1 cellular context compared by ENCODE assay signal in genomic region chr6:41921712-41921998, GRCh38.
A peak's percentile ranks its signal among the peaks of the same experiment; 100 is the strongest.
TF ChIP-seq lines count a peak whose summit lies in the region.

No MANE protein-coding gene starts in this region.

TF ChIP-seq in K562, 482 proteins besides CTCF, POLR2A, EP300 and RAD21 (continued from another document and continues in another):
- no peak for TF ChIP-seq PHF8 (IDR thresholded peaks at IDR 0.05; ENCODE audit: borderline replicate concordance, low read length)
- no peak for TF ChIP-seq ELF4 (CRISPR knock-in tag; IDR thresholded peaks at IDR 0.05)
- no peak for TF ChIP-seq SNIP1 (IDR thresholded peaks at IDR 0.05; ENCODE audit: low read depth)
- no peak for TF ChIP-seq ZNF696 (CRISPR knock-in tag; conservative IDR thresholded peaks at IDR 0.05)
- TF ChIP-seq GTF3C2 (IDR thresholded peaks at IDR 0.05; ENCODE audit: borderline replicate concordance, extremely low read depth, insufficient read length), result no peak
- TF ChIP-seq NONO (IDR thresholded peaks at IDR 0.05; ENCODE audit: low read depth in 2 of 2, low read length in 1 of 2), result no peak
- TF ChIP-seq ZNF717 (CRISPR knock-in tag; IDR thresholded peaks at IDR 0.05), result no peak
- TF ChIP-seq YBX1 (IDR thresholded peaks at IDR 0.05), result no peak
- TF ChIP-seq STAT5B (CRISPR knock-in tag; IDR thresholded peaks at IDR 0.05), result no peak
- no peak for TF ChIP-seq DLX4 (CRISPR knock-in tag; IDR thresholded peaks at IDR 0.05)
- TF ChIP-seq ZNF780A (CRISPR knock-in tag; IDR thresholded peaks at IDR 0.05), result no peak
- no peak for TF ChIP-seq ZNF695 (CRISPR knock-in tag; IDR thresholded peaks at IDR 0.05)
- TF ChIP-seq MAFF (IDR thresholded peaks at IDR 0.05; ENCODE audit: low read length), result no peak
- TF ChIP-seq ZNF24 (IDR thresholded peaks at IDR 0.05), result no peak
- no peak for TF ChIP-seq ZNF165 (CRISPR knock-in tag; IDR thresholded peaks at IDR 0.05; ENCODE audit: borderline replicate concordance)
- peak; percentile 90; the same call in 1 of the 2 replicates for TF ChIP-seq EP400 (IDR thresholded peaks at IDR 0.05)
- no peak; the same call in 1 of the 2 replicates for TF ChIP-seq ZBTB17 (CRISPR knock-in tag; IDR thresholded peaks at IDR 0.05)
- no peak for TF ChIP-seq ZNF280A (IDR thresholded peaks at IDR 0.05; ENCODE audit: low read depth, partially characterized antibody)
- TF ChIP-seq BRD4 (IDR thresholded peaks at IDR 0.05), result no peak
- TF ChIP-seq REST (CRISPR knock-in tag; IDR thresholded peaks at IDR 0.05; ENCODE audit: low read depth), result no peak
- no peak for TF ChIP-seq SMAD4 (CRISPR knock-in tag; conservative IDR thresholded peaks at IDR 0.05)
- TF ChIP-seq STAG1 (CRISPR knock-in tag; IDR thresholded peaks at IDR 0.05; ENCODE audit: borderline replicate concordance), result no peak
- no peak for TF ChIP-seq ZNF347 (CRISPR knock-in tag; IDR thresholded peaks at IDR 0.05; ENCODE audit: low read depth)
- TF ChIP-seq CREB5 (CRISPR knock-in tag; IDR thresholded peaks at IDR 0.05), result no peak
- TF ChIP-seq FOXM1 (IDR thresholded peaks at IDR 0.05; ENCODE audit: low read depth), result no peak
- no peak for TF ChIP-seq FOXM1 (CRISPR knock-in tag; IDR thresholded peaks at IDR 0.05; ENCODE audit: low read depth)
- no peak for TF ChIP-seq THAP7 (CRISPR knock-in tag; IDR thresholded peaks at IDR 0.05)
- no peak for TF ChIP-seq ELK3 (CRISPR knock-in tag; IDR thresholded peaks at IDR 0.05)
- TF ChIP-seq ZBTB26 (CRISPR knock-in tag; IDR thresholded peaks at IDR 0.05), result no peak
- TF ChIP-seq ZNF75A (CRISPR knock-in tag; IDR thresholded peaks at IDR 0.05), result no peak
- no peak for TF ChIP-seq SRSF9 (IDR thresholded peaks at IDR 0.05; ENCODE audit: borderline replicate concordance, low read depth, low read length)
- peak; percentile 65 for TF ChIP-seq FIP1L1 (IDR thresholded peaks at IDR 0.05; ENCODE audit: low read depth, low read length, poor library complexity, severe bottlenecking)
- TF ChIP-seq RBBP5 (IDR thresholded peaks at IDR 0.05; ENCODE audit: borderline replicate concordance, insufficient read depth, low read length, poor library complexity, severe bottlenecking), result peak; percentile 10
- TF ChIP-seq NUFIP1 (IDR thresholded peaks at IDR 0.05; ENCODE audit: partially characterized antibody), result no peak
- TF ChIP-seq CHD2 (IDR thresholded peaks at IDR 0.05; ENCODE audit: low read depth, low read length), result no peak
- TF ChIP-seq ZZZ3 (IDR thresholded peaks at IDR 0.05), result no peak
- no peak for TF ChIP-seq ZBTB40 (IDR thresholded peaks at IDR 0.05)
- no peak for TF ChIP-seq ZBTB40 (CRISPR knock-in tag; IDR thresholded peaks at IDR 0.05)
- no peak for TF ChIP-seq TRIM24 (IDR thresholded peaks at IDR 0.05)
- TF ChIP-seq GTF2E2 (tag; IDR thresholded peaks at IDR 0.05), result no peak; the same call in 1 of the 2 replicates
- 0 out of 2 replicates have a peak, but pooled peaks have one; percentile 44 for TF ChIP-seq TAF15 (IDR thresholded peaks at IDR 0.05; ENCODE audit: low read depth, low read length)
- no peak for TF ChIP-seq ARID2 (IDR thresholded peaks at IDR 0.05)
- TF ChIP-seq SMARCC2 (IDR thresholded peaks at IDR 0.05; ENCODE audit: low read depth), result no peak
- TF ChIP-seq ZNF445 (CRISPR knock-in tag; IDR thresholded peaks at IDR 0.05; ENCODE audit: low read depth), result no peak
